ENCODE assay signal across 9 cellular contexts in genomic region chr5:88503065-88503394, GRCh38.
DNase-seq lines count a peak whose midpoint lies in the region; ATAC-seq, FAIRE-seq and TF ChIP-seq lines count a peak whose summit lies in the region.
"Had no signal": no experiment of that assay in that cellular context is flagged by ENCODE, and none has a peak within 500 bp of the region (broad histone marks: within the 10 kb centered on the region; RNA-seq: fewer than 3 reads in every experiment).

No MANE protein-coding gene starts in this region.

- no peaks in the 10 kb centered on the region for H3K27me3 ChIP-seq in gastrocnemius medialis

- H3K4me3 ChIP-seq in OCI-LY7 (ENCODE audit: low read depth, low read length, poor library complexity, severe bottlenecking) (peak overlapping the region; percentile 65), gastrocnemius medialis (peak overlapping the region; percentile 36 to 71 (median 57))

- peak; percentile 27 for ATAC-seq in GM18511 (IDR thresholded peaks at IDR 0.05; ENCODE audit: unreplicated experiment)
- no peak for ATAC-seq in gastrocnemius medialis
- no peak for ATAC-seq in HG03442 (IDR thresholded peaks at IDR 0.05; ENCODE audit: unreplicated experiment)

- BruUV-seq in OCI-LY7 (replicated peaks; lab: Mats Ljungman, UMichigan): no TSS peak

- intact Hi-C loops in OCI-LY7 (cut with micrococcal nuclease; ENCODE audit: unreplicated experiment) (loop anchor here (5.0 kb wide), 1 partner anchor 174 kb away; no protein-coding TSS in a partner anchor), gastrocnemius medialis (cut with DNase I; ENCODE audit: low total_unique reads) (no loop called here)

- H4K20me1 ChIP-seq in OCI-LY7 (ENCODE audit: insufficient read depth, low read length): no peaks in the 10 kb centered on the region

- H3K9me2 ChIP-seq in OCI-LY7 (ENCODE audit: insufficient read depth, low read length): no peaks in the 10 kb centered on the region

- no peaks in the 10 kb centered on the region for H3K79me2 ChIP-seq in OCI-LY7 (ENCODE audit: insufficient read depth, low read depth, low read length)

- DNase-seq in OCI-LY7 (ENCODE audit: low spot score) (peak; percentile 16), dermis blood vessel endothelial cell (peak; percentile 5), gastrocnemius medialis (no peak), GM12891 (ENCODE audit: insufficient read length, low spot score) (no peak), RWPE1 (ENCODE audit: low spot score) (no peak)
- no peak for DNase-seq in stimulated activated CD4-positive, alpha-beta T cell treated with anti-CD3 and anti-CD28 coated beads, Interleukin-2, amount 100 ng/mL, for 24 hours
- DNase-seq: NCI-H146 had no signal

- TF ChIP-seq CTCF in OCI-LY7 (conservative IDR thresholded peaks at IDR 0.05; ENCODE audit: low read length) (no peak), gastrocnemius medialis (IDR thresholded peaks at IDR 0.05 in 4 of 5, conservative IDR thresholded peaks at IDR 0.05 in 1 of 5) (no peak), RWPE1 (conservative IDR thresholded peaks at IDR 0.05; ENCODE audit: low read depth) (no peak)

- no peaks in the 10 kb centered on the region for H3K9me3 ChIP-seq in OCI-LY7 (ENCODE audit: low read length)
- H3K9me3 ChIP-seq in gastrocnemius medialis: no peaks in the 10 kb centered on the region

- in situ Hi-C loops in gastrocnemius medialis (cut with MboI; ENCODE audit: low sequenced_read_pairs in 4 of 4): no loop called here

- H2AFZ ChIP-seq in OCI-LY7 (ENCODE audit: low read length): peak overlapping the region; percentile 99

- no peak for FAIRE-seq in GM12891 (lab: Jason Lieb, UNC)

- POLR2A ChIA-PET in OCI-LY7 (lab: Charles Lee) (interaction anchor here (1.0 to 1.6 kb wide), 3 partner anchors 10 to 388 kb away, joined by 3 to 4 read pairs (median 3); no protein-coding TSS in a partner anchor), RWPE1 (lab: Yijun Ruan, JAX; ENCODE audit: low non-redundant PET) (no interaction called here)

- CTCF ChIA-PET in OCI-LY7 (lab: Charles Lee; ENCODE audit: unreplicated experiment) (no interaction called here), RWPE1 (lab: Yijun Ruan, JAX) (interaction anchor here (0.5 to 0.7 kb wide), 2 partner anchors 177 to 1086 kb away, joined by 3 to 4 read pairs; no protein-coding TSS in a partner anchor)

- H3K27ac ChIP-seq in OCI-LY7 (ENCODE audit: low read depth, low read length, poor library complexity, severe bottlenecking): no peak overlapping the region
- no peak overlapping the region for H3K27ac ChIP-seq in gastrocnemius medialis
- no peak overlapping the region for H3K27ac ChIP-seq in RWPE1

- H3K36me3 ChIP-seq in OCI-LY7 (ENCODE audit: insufficient read depth, low read length) (no peaks in the 10 kb centered on the region), gastrocnemius medialis (no peaks in the 10 kb centered on the region)

- H3K4me1 ChIP-seq in OCI-LY7 (ENCODE audit: insufficient read depth, low read length, poor library complexity, severe bottlenecking) (peaks cover 17% of the 10 kb centered on the region), gastrocnemius medialis (peaks cover 0 to 8% of the 10 kb centered on the region in 2 donors)

- TF ChIP-seq POLR2A in gastrocnemius medialis (IDR thresholded peaks at IDR 0.05) (no peak), GM12891 (IDR thresholded peaks at IDR 0.05; ENCODE audit: low read depth, low read length) (no peak)

- peak overlapping the region; percentile 98 for H3K4me2 ChIP-seq in OCI-LY7 (ENCODE audit: low read length)

TF ChIP-seq in GM12891, 5 proteins besides CTCF, POLR2A, EP300 and RAD21:
- TF ChIP-seq SPI1 (IDR thresholded peaks at IDR 0.05; ENCODE audit: low read depth, low read length): no peak
- no peak for TF ChIP-seq TAF1 (IDR thresholded peaks at IDR 0.05; ENCODE audit: low read depth, low read length)
- TF ChIP-seq POLR2AphosphoS5 (IDR thresholded peaks at IDR 0.05; ENCODE audit: low read depth, low read length): no peak
- no peak for TF ChIP-seq PAX5 (IDR thresholded peaks at IDR 0.05; ENCODE audit: insufficient read depth, low read length, severe bottlenecking)
- no peak for TF ChIP-seq POU2F2 (IDR thresholded peaks at IDR 0.05; ENCODE audit: low read depth, low read length)

Comparison
In these comparisons a context has a peak if more than half of its experiments do, and no peak if none do; other contexts are left out.
1. DNase-seq: peak in OCI-LY7 (single experiment) and dermis blood vessel endothelial cell (single experiment); none in gastrocnemius medialis (0 of 2), GM12891 (single experiment), stimulated activated CD4-positive, alpha-beta T cell treated with anti-CD3 and anti-CD28 coated beads, Interleukin-2, amount 100 ng/mL, for 24 hours (0 of 2) and RWPE1 (single experiment).